12 cellular contexts compared by ENCODE assay signal in genomic region chr15:78050851-78051250, GRCh38. TPM values are rescaled to one million over a fixed set of nuclear protein-coding genes. Genes with fewer than 3 reads are reported as not detected.
A peak's percentile ranks its signal among the peaks of the same experiment; 100 is the strongest.
DNase-seq lines count a peak whose midpoint lies in the region; ATAC-seq and TF ChIP-seq lines count a peak whose summit lies in the region.
"Had no signal": no experiment of that assay in that cellular context is flagged by ENCODE, and none has a peak within 500 bp of the region (broad histone marks: within the 10 kb centered on the region; RNA-seq: fewer than 3 reads in every experiment).

No MANE protein-coding gene starts in this region.

- H3K27ac Mint-ChIP-seq in HFFc6, result peak overlapping the region; percentile 87
- peak overlapping the region; percentile 94 for H3K27ac Mint-ChIP-seq in activated CD8-positive, alpha-beta T cell treated with anti-CD3 and anti-CD28 coated beads, Interleukin-2, amount 10 ng/mL, durations not matched to agents 7 days and 5 days

- peak overlapping the region; percentile 76; the same call in 1 of the 2 replicates for H3K4me3 Mint-ChIP-seq in HFFc6
- H3K4me3 Mint-ChIP-seq in activated CD8-positive, alpha-beta T cell treated with anti-CD3 and anti-CD28 coated beads, Interleukin-2, amount 10 ng/mL, durations not matched to agents 7 days and 5 days, result peak overlapping the region; percentile 60

- peaks cover 83% of the 10 kb centered on the region for H3K4me1 Mint-ChIP-seq in HFFc6 (ENCODE audit: low read depth)
- H3K4me1 Mint-ChIP-seq in activated CD8-positive, alpha-beta T cell treated with anti-CD3 and anti-CD28 coated beads, Interleukin-2, amount 10 ng/mL, durations not matched to agents 7 days and 5 days (ENCODE audit: low read depth), result peaks cover 95% of the 10 kb centered on the region

- TF ChIP-seq POLR2A in testis (IDR thresholded peaks at IDR 0.05), result no peak

- H4K20me1 ChIP-seq in BLaER1, result no peaks in the 10 kb centered on the region

- peaks cover 16% of the 10 kb centered on the region for H3K36me3 Mint-ChIP-seq in HFFc6 (ENCODE audit: low read depth)
- H3K36me3 Mint-ChIP-seq in activated CD8-positive, alpha-beta T cell treated with anti-CD3 and anti-CD28 coated beads, Interleukin-2, amount 10 ng/mL, durations not matched to agents 7 days and 5 days (ENCODE audit: low read depth), result peaks cover 75% of the 10 kb centered on the region

- CTCF ChIA-PET in activated CD8-positive, alpha-beta T cell treated with anti-CD3 and anti-CD28 coated beads, Interleukin-2, amount 10 ng/mL, durations not matched to agents 7 days and 5 days (lab: Charles Lee), result interaction anchor here (0.6 to 21.0 kb wide), 11 partner anchors 9 to 58 kb away, joined by 3 to 305 read pairs (median 7); partner anchors contain the start of genes SH2D7 and TBC1D2B

- intact Hi-C loops in testis (cut with DNase I; ENCODE audit: low total_unique reads), result no loop called here

- H3K9me3 ChIP-seq in BLaER1 (no peaks in the 10 kb centered on the region), muscle layer of duodenum (ENCODE audit: control insufficient read depth in 1 of 2, low read length in 2 of 2) (no peaks in the 10 kb centered on the region), testis (no peaks in the 10 kb centered on the region)

- H3K27me3 ChIP-seq in BLaER1 (no peaks in the 10 kb centered on the region), muscle layer of duodenum (ENCODE audit: low read depth, low read length) (no peaks in the 10 kb centered on the region), testis (no peaks in the 10 kb centered on the region)

- no peak for TF ChIP-seq CTCF in HFFc6 (IDR thresholded peaks at IDR 0.05)
- no peak for TF ChIP-seq CTCF in testis (IDR thresholded peaks at IDR 0.05)

- DNase-seq in HFFc6, result peak; percentile 32
- DNase-seq in activated CD8-positive, alpha-beta T cell treated with anti-CD3 and anti-CD28 coated beads, Interleukin-2, amount 10 ng/mL, durations not matched to agents 7 days and 5 days, result no peak
- DNase-seq in SHP77 treated with DMSO at 0.1 percent for 48 hours (lab: John Stamatoyannopoulos, UW), result no peak
- DNase-seq in AG08395 (ENCODE audit: low spot score), result no peak
- no peak for DNase-seq in testis
- DNase-seq in NCI-H774 (lab: John Stamatoyannopoulos, UW), result no peak
- DNase-seq: head of caudate nucleus, naive B cell, NCI-H1092 treated with DMSO at 0.1 percent for 48 hours had no signal

- H3K4me3 ChIP-seq in BLaER1, result no peak overlapping the region
- no peak overlapping the region for H3K4me3 ChIP-seq in muscle layer of duodenum (ENCODE audit: low read depth in 1 of 2, low read length in 2 of 2)
- H3K4me3 ChIP-seq in testis, result no peak overlapping the region

- H3K36me3 ChIP-seq in BLaER1 (peaks cover 16% of the 10 kb centered on the region), muscle layer of duodenum (ENCODE audit: control insufficient read depth in 1 of 2, insufficient read depth in 2 of 2, low read length in 2 of 2) (peaks cover 0 to 22% of the 10 kb centered on the region in 2 donors), testis (ENCODE audit: low read depth, missing control alignments) (no peaks in the 10 kb centered on the region)

- H3K4me1 ChIP-seq in BLaER1, result peaks cover 96% of the 10 kb centered on the region
- peaks cover 57 to 64% of the 10 kb centered on the region in 2 donors for H3K4me1 ChIP-seq in muscle layer of duodenum (ENCODE audit: control insufficient read depth in 1 of 2, insufficient read depth in 2 of 2, low read length in 2 of 2)
- peaks cover 65% of the 10 kb centered on the region for H3K4me1 ChIP-seq in testis

- H3K4me2 ChIP-seq in BLaER1, result peak overlapping the region; percentile 81

- ATAC-seq in activated CD8-positive, alpha-beta T cell treated with anti-CD3 and anti-CD28 coated beads, Interleukin-2, amount 10 ng/mL, durations not matched to agents 7 days and 5 days, result no peak

- H3K27me3 Mint-ChIP-seq in HFFc6 (ENCODE audit: insufficient read depth), result no peaks in the 10 kb centered on the region; the same call in 1 of the 2 replicates
- H3K27me3 Mint-ChIP-seq in activated CD8-positive, alpha-beta T cell treated with anti-CD3 and anti-CD28 coated beads, Interleukin-2, amount 10 ng/mL, durations not matched to agents 7 days and 5 days (ENCODE audit: low read depth), result no peaks in the 10 kb centered on the region
- H3K27me3 Mint-ChIP-seq: naive B cell had no signal

- POLR2A ChIA-PET in activated CD8-positive, alpha-beta T cell treated with anti-CD3 and anti-CD28 coated beads, Interleukin-2, amount 10 ng/mL, durations not matched to agents 7 days and 5 days (lab: Charles Lee), result interaction anchor here (1.3 to 5.8 kb wide), 8 partner anchors 8 to 213 kb away, joined by 3 to 71 read pairs (median 10); partner anchors contain the start of genes DNAJA4 and TBC1D2B

- H3K27ac ChIP-seq in BLaER1 (peak overlapping the region; percentile 87), muscle layer of duodenum (ENCODE audit: low read length) (peak overlapping the region; percentile 37), testis (no peak overlapping the region)

- no peaks in the 10 kb centered on the region for H3K9me3 Mint-ChIP-seq in HFFc6
- no peaks in the 10 kb centered on the region for H3K9me3 Mint-ChIP-seq in activated CD8-positive, alpha-beta T cell treated with anti-CD3 and anti-CD28 coated beads, Interleukin-2, amount 10 ng/mL, durations not matched to agents 7 days and 5 days (ENCODE audit: insufficient read depth)
- H3K9me3 Mint-ChIP-seq: naive B cell had no signal

- peak overlapping the region; percentile 70 for H3K9ac ChIP-seq in BLaER1

- 57 to 60% methylated on average over 1 of the region's 1 CpG for WGBS in testis, 2 donors

RNA-seq across cellular contexts. Expression of gene TBC1D2B, which starts 26.7 kb away (rescaled TPM):
- 10 to 100 TPM; 34.1 to 42.5 (median 38.0) TPM for total RNA-seq in HFFc6 (2021; fragmentation: NEBNext Ultra II Directional; extraction: Animal tissue kit (Norgen Biotek cat#: 25700))
- 100 to 1,000 TPM; 109 to 119 TPM for total RNA-seq in activated CD8-positive, alpha-beta T cell treated with anti-CD3 and anti-CD28 coated beads, Interleukin-2, amount 10 ng/mL, durations not matched to agents 7 days and 5 days
- 10 to 100 TPM; 40.6 to 41.5 TPM for total RNA-seq in testis
- 28.9 TPM for polyA plus RNA-seq in testis (ENCODE audit: insufficient read depth, low read depth, low replicate concordance)

RNA-seq across cellular contexts. Expression of gene SH2D7, which starts 41.5 kb away (rescaled TPM):
- not detected for total RNA-seq in HFFc6 (2021; fragmentation: NEBNext Ultra II Directional; extraction: Animal tissue kit (Norgen Biotek cat#: 25700))
- under 1 TPM; 0.29 to 0.31 TPM for total RNA-seq in activated CD8-positive, alpha-beta T cell treated with anti-CD3 and anti-CD28 coated beads, Interleukin-2, amount 10 ng/mL, durations not matched to agents 7 days and 5 days
- 1 to 10 TPM; 1.5 to 2.2 TPM for total RNA-seq in testis
- 5.0 TPM for polyA plus RNA-seq in testis (ENCODE audit: insufficient read depth, low read depth, low replicate concordance)
- total RNA-seq: ureter had no signal

Comparison
In these comparisons a context has a peak if more than half of its experiments do, and no peak if none do; other contexts are left out.
1. H3K27ac ChIP-seq: peak in BLaER1 (single experiment) and muscle layer of duodenum (single experiment); none in testis (0 of 2).